Comparison of ENCODE assay signal across 1 cellular context in the genomic region with DNA sequence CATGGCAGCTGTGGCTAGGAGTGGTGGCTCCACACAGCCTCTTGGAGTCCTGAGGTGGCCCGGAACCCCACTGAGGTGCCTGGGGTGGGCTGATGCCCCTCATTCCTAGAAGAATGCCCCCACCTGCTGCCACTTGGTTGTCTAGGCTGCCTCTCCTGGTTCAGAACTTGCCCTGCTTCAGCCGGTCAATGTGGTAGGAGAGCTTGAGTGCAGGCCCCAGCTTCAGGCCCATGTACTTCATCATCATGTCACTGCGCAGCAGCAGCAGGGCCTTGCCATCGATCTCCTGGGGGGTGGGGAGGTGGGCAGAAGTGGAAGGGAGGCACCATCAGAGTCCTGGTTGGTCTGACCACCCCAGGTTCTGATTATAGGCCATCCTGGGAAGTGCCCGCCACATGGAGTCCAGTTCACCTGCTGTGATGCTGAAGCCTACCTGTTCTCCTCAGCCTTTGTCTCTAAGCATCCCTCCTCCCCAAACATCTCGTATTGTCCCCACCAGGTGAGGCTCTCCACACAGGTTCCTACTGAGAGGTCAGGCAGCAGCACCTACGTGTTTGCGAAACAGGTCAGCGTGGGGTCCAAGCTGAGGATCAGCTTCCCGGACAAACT.
TF ChIP-seq lines count a peak whose summit lies in the region.

No MANE protein-coding gene starts in this region.

TF ChIP-seq in H1, 55 proteins besides CTCF, POLR2A, EP300 and RAD21:
- TF ChIP-seq SP4 (IDR thresholded peaks at IDR 0.05; ENCODE audit: low read length) (no peak), GABPA (IDR thresholded peaks at IDR 0.05; ENCODE audit: borderline replicate concordance, insufficient read depth, low read length) (no peak), MAX (IDR thresholded peaks at IDR 0.05) (no peak), CBX8 (IDR thresholded peaks at IDR 0.05; ENCODE audit: borderline replicate concordance, low read depth, low read length) (no peak), JUND (IDR thresholded peaks at IDR 0.05; ENCODE audit: low read length) (no peak), HDAC2 (IDR thresholded peaks at IDR 0.05; ENCODE audit: borderline replicate concordance in 1 of 2, low read depth in 2 of 2, low read length in 2 of 2) (no peak), KDM4A (IDR thresholded peaks at IDR 0.05; ENCODE audit: low read depth, low read length, severe bottlenecking) (no peak)
- TF ChIP-seq, protein P1, sequence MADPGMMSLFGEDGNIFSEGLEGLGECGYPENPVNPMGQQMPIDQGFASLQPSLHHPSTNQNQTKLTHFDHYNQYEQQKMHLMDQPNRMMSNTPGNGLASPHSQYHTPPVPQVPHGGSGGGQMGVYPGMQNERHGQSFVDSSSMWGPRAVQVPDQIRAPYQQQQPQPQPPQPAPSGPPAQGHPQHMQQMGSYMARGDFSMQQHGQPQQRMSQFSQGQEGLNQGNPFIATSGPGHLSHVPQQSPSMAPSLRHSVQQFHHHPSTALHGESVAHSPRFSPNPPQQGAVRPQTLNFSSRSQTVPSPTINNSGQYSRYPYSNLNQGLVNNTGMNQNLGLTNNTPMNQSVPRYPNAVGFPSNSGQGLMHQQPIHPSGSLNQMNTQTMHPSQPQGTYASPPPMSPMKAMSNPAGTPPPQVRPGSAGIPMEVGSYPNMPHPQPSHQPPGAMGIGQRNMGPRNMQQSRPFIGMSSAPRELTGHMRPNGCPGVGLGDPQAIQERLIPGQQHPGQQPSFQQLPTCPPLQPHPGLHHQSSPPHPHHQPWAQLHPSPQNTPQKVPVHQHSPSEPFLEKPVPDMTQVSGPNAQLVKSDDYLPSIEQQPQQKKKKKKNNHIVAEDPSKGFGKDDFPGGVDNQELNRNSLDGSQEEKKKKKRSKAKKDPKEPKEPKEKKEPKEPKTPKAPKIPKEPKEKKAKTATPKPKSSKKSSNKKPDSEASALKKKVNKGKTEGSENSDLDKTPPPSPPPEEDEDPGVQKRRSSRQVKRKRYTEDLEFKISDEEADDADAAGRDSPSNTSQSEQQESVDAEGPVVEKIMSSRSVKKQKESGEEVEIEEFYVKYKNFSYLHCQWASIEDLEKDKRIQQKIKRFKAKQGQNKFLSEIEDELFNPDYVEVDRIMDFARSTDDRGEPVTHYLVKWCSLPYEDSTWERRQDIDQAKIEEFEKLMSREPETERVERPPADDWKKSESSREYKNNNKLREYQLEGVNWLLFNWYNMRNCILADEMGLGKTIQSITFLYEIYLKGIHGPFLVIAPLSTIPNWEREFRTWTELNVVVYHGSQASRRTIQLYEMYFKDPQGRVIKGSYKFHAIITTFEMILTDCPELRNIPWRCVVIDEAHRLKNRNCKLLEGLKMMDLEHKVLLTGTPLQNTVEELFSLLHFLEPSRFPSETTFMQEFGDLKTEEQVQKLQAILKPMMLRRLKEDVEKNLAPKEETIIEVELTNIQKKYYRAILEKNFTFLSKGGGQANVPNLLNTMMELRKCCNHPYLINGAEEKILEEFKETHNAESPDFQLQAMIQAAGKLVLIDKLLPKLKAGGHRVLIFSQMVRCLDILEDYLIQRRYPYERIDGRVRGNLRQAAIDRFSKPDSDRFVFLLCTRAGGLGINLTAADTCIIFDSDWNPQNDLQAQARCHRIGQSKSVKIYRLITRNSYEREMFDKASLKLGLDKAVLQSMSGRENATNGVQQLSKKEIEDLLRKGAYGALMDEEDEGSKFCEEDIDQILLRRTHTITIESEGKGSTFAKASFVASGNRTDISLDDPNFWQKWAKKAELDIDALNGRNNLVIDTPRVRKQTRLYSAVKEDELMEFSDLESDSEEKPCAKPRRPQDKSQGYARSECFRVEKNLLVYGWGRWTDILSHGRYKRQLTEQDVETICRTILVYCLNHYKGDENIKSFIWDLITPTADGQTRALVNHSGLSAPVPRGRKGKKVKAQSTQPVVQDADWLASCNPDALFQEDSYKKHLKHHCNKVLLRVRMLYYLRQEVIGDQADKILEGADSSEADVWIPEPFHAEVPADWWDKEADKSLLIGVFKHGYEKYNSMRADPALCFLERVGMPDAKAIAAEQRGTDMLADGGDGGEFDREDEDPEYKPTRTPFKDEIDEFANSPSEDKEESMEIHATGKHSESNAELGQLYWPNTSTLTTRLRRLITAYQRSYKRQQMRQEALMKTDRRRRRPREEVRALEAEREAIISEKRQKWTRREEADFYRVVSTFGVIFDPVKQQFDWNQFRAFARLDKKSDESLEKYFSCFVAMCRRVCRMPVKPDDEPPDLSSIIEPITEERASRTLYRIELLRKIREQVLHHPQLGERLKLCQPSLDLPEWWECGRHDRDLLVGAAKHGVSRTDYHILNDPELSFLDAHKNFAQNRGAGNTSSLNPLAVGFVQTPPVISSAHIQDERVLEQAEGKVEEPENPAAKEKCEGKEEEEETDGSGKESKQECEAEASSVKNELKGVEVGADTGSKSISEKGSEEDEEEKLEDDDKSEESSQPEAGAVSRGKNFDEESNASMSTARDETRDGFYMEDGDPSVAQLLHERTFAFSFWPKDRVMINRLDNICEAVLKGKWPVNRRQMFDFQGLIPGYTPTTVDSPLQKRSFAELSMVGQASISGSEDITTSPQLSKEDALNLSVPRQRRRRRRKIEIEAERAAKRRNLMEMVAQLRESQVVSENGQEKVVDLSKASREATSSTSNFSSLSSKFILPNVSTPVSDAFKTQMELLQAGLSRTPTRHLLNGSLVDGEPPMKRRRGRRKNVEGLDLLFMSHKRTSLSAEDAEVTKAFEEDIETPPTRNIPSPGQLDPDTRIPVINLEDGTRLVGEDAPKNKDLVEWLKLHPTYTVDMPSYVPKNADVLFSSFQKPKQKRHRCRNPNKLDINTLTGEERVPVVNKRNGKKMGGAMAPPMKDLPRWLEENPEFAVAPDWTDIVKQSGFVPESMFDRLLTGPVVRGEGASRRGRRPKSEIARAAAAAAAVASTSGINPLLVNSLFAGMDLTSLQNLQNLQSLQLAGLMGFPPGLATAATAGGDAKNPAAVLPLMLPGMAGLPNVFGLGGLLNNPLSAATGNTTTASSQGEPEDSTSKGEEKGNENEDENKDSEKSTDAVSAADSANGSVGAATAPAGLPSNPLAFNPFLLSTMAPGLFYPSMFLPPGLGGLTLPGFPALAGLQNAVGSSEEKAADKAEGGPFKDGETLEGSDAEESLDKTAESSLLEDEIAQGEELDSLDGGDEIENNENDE (IDR thresholded peaks at IDR 0.05; ENCODE audit: insufficient replicate concordance, low read length) = no peak
TF ChIP-seq in H1: peak in this region for 0.
